In genomic region chr6:110884321-110884720, GRCh38 we compare ENCODE assay signal across 1 cellular context.
TF ChIP-seq lines count a peak whose summit lies in the region.

No MANE protein-coding gene starts in this region.

TF ChIP-seq in SK-N-SH, 30 proteins besides CTCF, POLR2A, EP300 and RAD21:
- TF ChIP-seq TEAD4 (IDR thresholded peaks at IDR 0.05; ENCODE audit: borderline replicate concordance, insufficient read depth) (no peak), FOSL2 (IDR thresholded peaks at IDR 0.05; ENCODE audit: borderline replicate concordance, low read depth) (no peak), POLR2AphosphoS5 (IDR thresholded peaks at IDR 0.05; ENCODE audit: low read depth, low read length) (no peak), NRF1 (IDR thresholded peaks at IDR 0.05; ENCODE audit: low read depth, low read length) (no peak)
